8 cellular contexts compared by ENCODE assay signal in the genomic region with DNA sequence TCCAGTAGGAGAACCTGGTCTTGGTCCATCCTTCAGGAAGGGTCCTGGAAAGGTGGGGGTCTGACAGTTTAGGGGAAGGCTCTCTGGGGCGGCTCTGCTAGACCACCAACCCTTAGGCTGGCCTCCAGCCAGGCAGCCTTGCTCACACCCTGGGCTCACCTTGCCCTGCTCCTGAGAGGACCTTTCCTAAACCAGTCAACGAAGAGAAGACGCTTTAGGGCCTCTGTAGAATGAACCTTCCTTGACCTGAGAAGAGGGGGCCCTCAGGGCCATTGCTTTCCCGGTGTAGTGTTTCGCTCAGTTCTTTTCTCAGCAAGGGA. TPM values are rescaled to one million over a fixed set of nuclear protein-coding genes. Genes with fewer than 3 reads are reported as not detected.
DNase-seq lines count a peak whose midpoint lies in the region; ATAC-seq and TF ChIP-seq lines count a peak whose summit lies in the region.

No MANE protein-coding gene starts in this region.

- peak overlapping the region; percentile 85 for H3K4me3 ChIP-seq in ACC112 (ENCODE audit: low read depth, low read length)

- H3K4me3 Mint-ChIP-seq in IgD-negative memory B cell (peak overlapping the region; percentile 76 to 91 (median 89)), MCF 10A (ENCODE audit: unreplicated experiment) (peak overlapping the region; percentile 97), mesothelial cell of epicardium (peak overlapping the region; percentile 69)

- CTCF ChIA-PET in MCF 10A (lab: Yijun Ruan, JAX): interaction anchor here (1.0 to 1.7 kb wide), 2 partner anchors 10 to 21 kb away, joined by 6 to 8 read pairs; no protein-coding TSS in a partner anchor

- H3K9me3 Mint-ChIP-seq in IgD-negative memory B cell (no peaks in the 10 kb centered on the region), MCF 10A (ENCODE audit: unreplicated experiment) (no peaks in the 10 kb centered on the region), mesothelial cell of epicardium (no peaks in the 10 kb centered on the region)

- POLR2A ChIA-PET in MCF 10A (lab: Yijun Ruan, JAX): interaction anchor here (0.6 to 3.2 kb wide), 4 partner anchors 21 to 250 kb away, joined by 3 to 36 read pairs (median 4); a partner anchor contains a TSS

- no peaks in the 10 kb centered on the region for H3K27me3 ChIP-seq in ACC112 (ENCODE audit: insufficient read depth, low read length)

- DNase-seq in MCF 10A (ENCODE audit: unreplicated experiment) (peak; percentile 41), mesothelial cell of epicardium (ENCODE audit: low spot score in 2 of 2, unreplicated experiment in 2 of 2) (no peak), DMS79 (lab: John Stamatoyannopoulos, UW) (no peak), midbrain (lab: John Stamatoyannopoulos, UW) (no peak)

- intact Hi-C loops in MCF 10A (cut with micrococcal nuclease): loop anchor here (1.0 kb wide), 1 partner anchor 14 kb away; no protein-coding TSS in a partner anchor

- peaks cover 26% of the 10 kb centered on the region for H3K4me1 ChIP-seq in ACC112 (ENCODE audit: control insufficient read depth, insufficient read depth, low read length, unreplicated experiment)

- peaks cover 36 to 42% (median 38%) of the 10 kb centered on the region in 3 donors for H3K4me1 Mint-ChIP-seq in IgD-negative memory B cell
- peaks cover 26% of the 10 kb centered on the region for H3K4me1 Mint-ChIP-seq in MCF 10A (ENCODE audit: insufficient read depth, unreplicated experiment)
- peaks cover 44% of the 10 kb centered on the region for H3K4me1 Mint-ChIP-seq in mesothelial cell of epicardium

- peak overlapping the region in 1 of 3 donors; percentile 98 for H3K27ac Mint-ChIP-seq in IgD-negative memory B cell
- peak overlapping the region; percentile 94 for H3K27ac Mint-ChIP-seq in MCF 10A (ENCODE audit: low read depth, unreplicated experiment)
- H3K27ac Mint-ChIP-seq in mesothelial cell of epicardium: peak overlapping the region; percentile 76

- ATAC-seq in HG03469 (IDR thresholded peaks at IDR 0.05; ENCODE audit: unreplicated experiment) (no peak), GM19328 (IDR thresholded peaks at IDR 0.05; ENCODE audit: unreplicated experiment) (no peak)

- BruUV-seq in MCF 10A (replicated peaks; lab: Mats Ljungman, UMichigan): TSS peak; percentile 41

- TF ChIP-seq CTCF in MCF 10A (IDR thresholded peaks at IDR 0.05; ENCODE audit: unreplicated experiment) (no peak), mesothelial cell of epicardium (IDR thresholded peaks at IDR 0.05; ENCODE audit: unreplicated experiment) (no peak)

- H3K36me3 ChIP-seq in ACC112 (ENCODE audit: insufficient read depth, low read length): peaks cover 36% of the 10 kb centered on the region; the same call in 1 of the 2 replicates

- H3K27me3 Mint-ChIP-seq in IgD-negative memory B cell: no peaks in the 10 kb centered on the region
- no peaks in the 10 kb centered on the region for H3K27me3 Mint-ChIP-seq in MCF 10A (ENCODE audit: insufficient read depth, unreplicated experiment)
- no peaks in the 10 kb centered on the region for H3K27me3 Mint-ChIP-seq in mesothelial cell of epicardium (ENCODE audit: low read depth)

- H3K27ac ChIP-seq in ACC112 (ENCODE audit: low read depth, low read length): peak overlapping the region; percentile 60; the same call in 1 of the 2 replicates

- no peak overlapping the region for H2AFZ ChIP-seq in ACC112 (ENCODE audit: low read length, unreplicated experiment)

- no peaks in the 10 kb centered on the region for H3K36me3 Mint-ChIP-seq in IgD-negative memory B cell
- H3K36me3 Mint-ChIP-seq in MCF 10A (ENCODE audit: insufficient read depth, unreplicated experiment): peaks cover 51% of the 10 kb centered on the region
- peaks cover 6% of the 10 kb centered on the region for H3K36me3 Mint-ChIP-seq in mesothelial cell of epicardium

- peaks cover 55% of the 10 kb centered on the region for H3K79me2 ChIP-seq in ACC112 (ENCODE audit: control insufficient read depth, insufficient read depth, low read length, unreplicated experiment)

RNA-seq across cellular contexts. Expression of a gene that starts 1.1 kb away (rescaled TPM):
- 20.0 TPM for polyA plus RNA-seq in IgD-negative memory B cell
- total RNA-seq in MCF 10A (2022) (134 and 137 TPM in 2 replicates), mesothelial cell of epicardium (29.4 to 33.9 TPM (median 29.6 TPM) in 3 replicates)

RNA-seq across cellular contexts. Expression of a gene that starts 10.6 kb away (rescaled TPM):
- polyA plus RNA-seq in IgD-negative memory B cell: 1.1 TPM
- total RNA-seq in MCF 10A (2022) (51.5 and 54.8 TPM in 2 replicates), mesothelial cell of epicardium (63.0 to 64.2 TPM (median 63.0 TPM) in 3 replicates)

RNA-seq across cellular contexts. Expression of a gene that starts 15.9 kb away (rescaled TPM):
- polyA plus RNA-seq in IgD-negative memory B cell: not detected
- total RNA-seq in MCF 10A (2022): 0.32 TPM in 1 of 2 replicates, not detected in the other
- 0.27 to 0.40 TPM (median 0.34 TPM) in 3 replicates for total RNA-seq in mesothelial cell of epicardium

RNA-seq across cellular contexts. Expression of a gene that starts 23.2 kb away (rescaled TPM):
- polyA plus RNA-seq in IgD-negative memory B cell: 12.8 TPM
- total RNA-seq in MCF 10A (2022): 15.8 and 19.2 TPM in 2 replicates
- total RNA-seq in mesothelial cell of epicardium: 13.8 to 14.5 TPM (median 14.0 TPM) in 3 replicates

RNA-seq across cellular contexts. Expression of a gene that starts 29.6 kb away (rescaled TPM):
- 30.0 TPM for polyA plus RNA-seq in IgD-negative memory B cell
- total RNA-seq in MCF 10A (2022) (37.8 and 58.8 TPM in 2 replicates), mesothelial cell of epicardium (24.3 to 26.5 TPM (median 24.9 TPM) in 3 replicates)
